Comparison of ENCODE assay signal across 1 cellular context in the genomic region with DNA sequence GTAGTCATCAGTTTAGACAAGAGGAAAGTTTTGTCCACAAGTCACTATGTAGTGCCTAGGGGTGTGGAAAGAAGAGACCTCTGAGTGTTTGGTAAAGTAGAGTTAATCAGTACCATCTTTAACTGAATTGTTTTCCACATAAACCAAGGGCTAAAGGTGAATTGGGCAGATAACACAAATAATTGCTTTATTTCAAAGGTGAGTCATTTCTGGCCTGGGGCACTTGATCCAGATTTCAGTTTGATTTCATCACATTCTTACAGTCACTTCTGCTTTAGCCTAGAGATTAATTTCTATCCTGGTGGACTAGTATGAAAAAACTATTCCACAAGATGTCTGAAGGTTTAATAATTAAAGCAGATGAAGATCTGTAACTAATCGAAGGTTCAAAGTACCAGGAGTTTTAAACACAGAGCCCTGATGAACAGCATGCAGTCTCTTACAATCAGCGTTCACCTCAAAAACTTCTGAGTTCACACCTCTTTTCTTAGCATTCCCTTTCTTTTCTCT.
TF ChIP-seq lines count a peak whose summit lies in the region.

No MANE protein-coding gene starts in this region.

TF ChIP-seq in A549, 52 proteins besides CTCF, POLR2A, EP300 and RAD21 (continued from another document):
- TF ChIP-seq, protein P1, sequence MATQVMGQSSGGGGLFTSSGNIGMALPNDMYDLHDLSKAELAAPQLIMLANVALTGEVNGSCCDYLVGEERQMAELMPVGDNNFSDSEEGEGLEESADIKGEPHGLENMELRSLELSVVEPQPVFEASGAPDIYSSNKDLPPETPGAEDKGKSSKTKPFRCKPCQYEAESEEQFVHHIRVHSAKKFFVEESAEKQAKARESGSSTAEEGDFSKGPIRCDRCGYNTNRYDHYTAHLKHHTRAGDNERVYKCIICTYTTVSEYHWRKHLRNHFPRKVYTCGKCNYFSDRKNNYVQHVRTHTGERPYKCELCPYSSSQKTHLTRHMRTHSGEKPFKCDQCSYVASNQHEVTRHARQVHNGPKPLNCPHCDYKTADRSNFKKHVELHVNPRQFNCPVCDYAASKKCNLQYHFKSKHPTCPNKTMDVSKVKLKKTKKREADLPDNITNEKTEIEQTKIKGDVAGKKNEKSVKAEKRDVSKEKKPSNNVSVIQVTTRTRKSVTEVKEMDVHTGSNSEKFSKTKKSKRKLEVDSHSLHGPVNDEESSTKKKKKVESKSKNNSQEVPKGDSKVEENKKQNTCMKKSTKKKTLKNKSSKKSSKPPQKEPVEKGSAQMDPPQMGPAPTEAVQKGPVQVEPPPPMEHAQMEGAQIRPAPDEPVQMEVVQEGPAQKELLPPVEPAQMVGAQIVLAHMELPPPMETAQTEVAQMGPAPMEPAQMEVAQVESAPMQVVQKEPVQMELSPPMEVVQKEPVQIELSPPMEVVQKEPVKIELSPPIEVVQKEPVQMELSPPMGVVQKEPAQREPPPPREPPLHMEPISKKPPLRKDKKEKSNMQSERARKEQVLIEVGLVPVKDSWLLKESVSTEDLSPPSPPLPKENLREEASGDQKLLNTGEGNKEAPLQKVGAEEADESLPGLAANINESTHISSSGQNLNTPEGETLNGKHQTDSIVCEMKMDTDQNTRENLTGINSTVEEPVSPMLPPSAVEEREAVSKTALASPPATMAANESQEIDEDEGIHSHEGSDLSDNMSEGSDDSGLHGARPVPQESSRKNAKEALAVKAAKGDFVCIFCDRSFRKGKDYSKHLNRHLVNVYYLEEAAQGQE (IDR thresholded peaks at IDR 0.05): no peak
- no peak for TF ChIP-seq EHF (CRISPR knock-in tag; IDR thresholded peaks at IDR 0.05)
- TF ChIP-seq, protein P2, sequence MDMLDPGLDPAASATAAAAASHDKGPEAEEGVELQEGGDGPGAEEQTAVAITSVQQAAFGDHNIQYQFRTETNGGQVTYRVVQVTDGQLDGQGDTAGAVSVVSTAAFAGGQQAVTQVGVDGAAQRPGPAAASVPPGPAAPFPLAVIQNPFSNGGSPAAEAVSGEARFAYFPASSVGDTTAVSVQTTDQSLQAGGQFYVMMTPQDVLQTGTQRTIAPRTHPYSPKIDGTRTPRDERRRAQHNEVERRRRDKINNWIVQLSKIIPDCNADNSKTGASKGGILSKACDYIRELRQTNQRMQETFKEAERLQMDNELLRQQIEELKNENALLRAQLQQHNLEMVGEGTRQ (IDR thresholded peaks at IDR 0.05): no peak
- no peak for TF ChIP-seq ZFP36 (IDR thresholded peaks at IDR 0.05; ENCODE audit: borderline replicate concordance, partially characterized antibody)
- TF ChIP-seq CBX2 (IDR thresholded peaks at IDR 0.05; ENCODE audit: borderline replicate concordance, low read depth): no peak
- no peak for TF ChIP-seq HOXA7 (CRISPR knock-in tag; IDR thresholded peaks at IDR 0.05)
- no peak for TF ChIP-seq RNF2 (IDR thresholded peaks at IDR 0.05; ENCODE audit: borderline replicate concordance, low read depth)
- no peak for TF ChIP-seq SREBF2 (IDR thresholded peaks at IDR 0.05)
- TF ChIP-seq TFCP2L1 (CRISPR knock-in tag; IDR thresholded peaks at IDR 0.05): no peak
- TF ChIP-seq, protein P3, sequence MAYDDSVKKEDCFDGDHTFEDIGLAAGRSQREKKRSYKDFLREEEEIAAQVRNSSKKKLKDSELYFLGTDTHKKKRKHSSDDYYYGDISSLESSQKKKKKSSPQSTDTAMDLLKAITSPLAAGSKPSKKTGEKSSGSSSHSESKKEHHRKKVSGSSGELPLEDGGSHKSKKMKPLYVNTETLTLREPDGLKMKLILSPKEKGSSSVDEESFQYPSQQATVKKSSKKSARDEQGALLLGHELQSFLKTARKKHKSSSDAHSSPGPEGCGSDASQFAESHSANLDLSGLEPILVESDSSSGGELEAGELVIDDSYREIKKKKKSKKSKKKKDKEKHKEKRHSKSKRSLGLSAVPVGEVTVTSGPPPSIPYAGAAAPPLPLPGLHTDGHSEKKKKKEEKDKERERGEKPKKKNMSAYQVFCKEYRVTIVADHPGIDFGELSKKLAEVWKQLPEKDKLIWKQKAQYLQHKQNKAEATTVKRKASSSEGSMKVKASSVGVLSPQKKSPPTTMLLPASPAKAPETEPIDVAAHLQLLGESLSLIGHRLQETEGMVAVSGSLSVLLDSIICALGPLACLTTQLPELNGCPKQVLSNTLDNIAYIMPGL (CRISPR knock-in tag; IDR thresholded peaks at IDR 0.05; ENCODE audit: borderline replicate concordance): no peak
- TF ChIP-seq ZSCAN20 (CRISPR knock-in tag; IDR thresholded peaks at IDR 0.05): no peak
- TF ChIP-seq, protein P4, sequence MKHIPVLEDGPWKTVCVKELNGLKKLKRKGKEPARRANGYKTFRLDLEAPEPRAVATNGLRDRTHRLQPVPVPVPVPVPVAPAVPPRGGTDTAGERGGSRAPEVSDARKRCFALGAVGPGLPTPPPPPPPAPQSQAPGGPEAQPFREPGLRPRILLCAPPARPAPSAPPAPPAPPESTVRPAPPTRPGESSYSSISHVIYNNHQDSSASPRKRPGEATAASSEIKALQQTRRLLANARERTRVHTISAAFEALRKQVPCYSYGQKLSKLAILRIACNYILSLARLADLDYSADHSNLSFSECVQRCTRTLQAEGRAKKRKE (CRISPR knock-in tag; IDR thresholded peaks at IDR 0.05; ENCODE audit: low read depth): no peak
- no peak for TF ChIP-seq NR3C1 (IDR thresholded peaks at IDR 0.05)
- TF ChIP-seq CHD4 (IDR thresholded peaks at IDR 0.05; ENCODE audit: borderline replicate concordance): no peak
- no peak for TF ChIP-seq MAZ (IDR thresholded peaks at IDR 0.05; ENCODE audit: borderline replicate concordance, low read depth, low read length)
- TF ChIP-seq JUN (IDR thresholded peaks at IDR 0.05): peak; percentile 94 to 95
- no peak for TF ChIP-seq ZC3H11A (IDR thresholded peaks at IDR 0.05)
- TF ChIP-seq TP53 (CRISPR knock-in tag; IDR thresholded peaks at IDR 0.05): no peak
- no peak for TF ChIP-seq CBX8 (IDR thresholded peaks at IDR 0.05)
